ENCODE assay signal across 24 cellular contexts in the genomic region with DNA sequence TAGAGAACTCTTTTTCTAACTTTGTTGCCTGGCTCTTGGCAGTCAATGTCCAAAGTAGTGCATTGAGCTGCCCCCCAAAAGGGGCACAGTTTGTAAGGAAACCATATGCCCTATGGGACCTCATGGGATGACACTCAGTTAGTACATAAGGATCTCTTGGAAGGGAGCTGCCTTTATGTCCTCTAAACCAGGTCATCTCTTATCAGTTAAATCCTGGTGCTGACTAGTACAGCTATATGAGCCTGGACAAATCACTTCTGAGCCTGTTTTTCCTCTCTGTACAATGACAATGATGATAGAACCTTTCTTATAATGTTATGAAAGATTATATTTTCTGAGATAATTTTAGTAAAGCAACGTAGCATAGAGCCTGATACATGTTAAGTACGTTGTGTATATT. TPM values are rescaled to one million over a fixed set of nuclear protein-coding genes. Genes with fewer than 3 reads are reported as not detected.
DNase-seq lines count a peak whose midpoint lies in the region; ATAC-seq and TF ChIP-seq lines count a peak whose summit lies in the region.
"Had no signal": no experiment of that assay in that cellular context is flagged by ENCODE, and none has a peak within 500 bp of the region (broad histone marks: within the 10 kb centered on the region; RNA-seq: fewer than 3 reads in every experiment).

No MANE protein-coding gene starts in this region.

- H3K4me1 ChIP-seq in CD8-positive, alpha-beta memory T cell (ENCODE audit: insufficient read depth, low read length), result peaks cover 78% of the 10 kb centered on the region
- peaks cover 8 to 81% of the 10 kb centered on the region in 2 donors for H3K4me1 ChIP-seq in ascending aorta
- peaks cover 0 to 92% of the 10 kb centered on the region in 2 donors for H3K4me1 ChIP-seq in right atrium auricular region
- H3K4me1 ChIP-seq in Karpas-422 (ENCODE audit: low read length), result peaks cover 3% of the 10 kb centered on the region; the same call in 1 of the 2 replicates

- 0 out of 2 replicates have a peak, but pooled peaks cover 3% of the 10 kb centered on the region for H4K20me1 ChIP-seq in Karpas-422 (ENCODE audit: insufficient read depth, low read depth, low read length)

- H3K36me3 Mint-ChIP-seq in CD8-positive, alpha-beta memory T cell, result peaks cover 0 to 21% (median 0%) of the 10 kb centered on the region in 3 donors
- no peaks in the 10 kb centered on the region for H3K36me3 Mint-ChIP-seq in stimulated activated effector memory CD8-positive, alpha-beta T cell treated with anti-CD3 and anti-CD28 coated beads, Interleukin-12 subunit alpha, Interleukin-12 subunit beta, amount 100 ng/mL, for 72 hours
- H3K36me3 Mint-ChIP-seq in activated naive CD4-positive, alpha-beta T cell treated with anti-CD3 and anti-CD28 coated beads, Interleukin-2, amount 50 U/mL, for 72 hours, result peaks cover 0 to 21% of the 10 kb centered on the region in 2 donors
- H3K36me3 Mint-ChIP-seq: naive B cell had no signal

- H3K4me1 Mint-ChIP-seq in CD8-positive, alpha-beta memory T cell, result peaks cover 75 to 93% (median 91%) of the 10 kb centered on the region in 3 donors
- peaks cover 68% of the 10 kb centered on the region for H3K4me1 Mint-ChIP-seq in stimulated activated effector memory CD8-positive, alpha-beta T cell treated with anti-CD3 and anti-CD28 coated beads, Interleukin-12 subunit alpha, Interleukin-12 subunit beta, amount 100 ng/mL, for 72 hours

- CTCF ChIA-PET in CD8-positive, alpha-beta memory T cell (lab: Charles Lee), result interaction anchor here (0.8 to 1.9 kb wide), 4 partner anchors 10 to 1014 kb away, joined by 3 to 7 read pairs (median 4); no protein-coding TSS in a partner anchor

- no peaks in the 10 kb centered on the region for H3K9me3 ChIP-seq in CD8-positive, alpha-beta memory T cell (ENCODE audit: low read length)
- H3K9me3 ChIP-seq in ascending aorta, result no peaks in the 10 kb centered on the region
- H3K9me3 ChIP-seq in right atrium auricular region, result no peaks in the 10 kb centered on the region
- H3K9me3 ChIP-seq in Karpas-422 (ENCODE audit: low read length), result no peaks in the 10 kb centered on the region
- H3K9me3 ChIP-seq: ovary had no signal

- H3K27ac Mint-ChIP-seq in CD8-positive, alpha-beta memory T cell, result peak overlapping the region in 5 of 8 donors; percentile 69 to 90 (median 75)
- H3K27ac Mint-ChIP-seq in stimulated activated effector memory CD8-positive, alpha-beta T cell treated with anti-CD3 and anti-CD28 coated beads, Interleukin-12 subunit alpha, Interleukin-12 subunit beta, amount 100 ng/mL, for 72 hours, result peak overlapping the region; percentile 7
- H3K27ac Mint-ChIP-seq in activated naive CD4-positive, alpha-beta T cell treated with anti-CD3 and anti-CD28 coated beads, Interleukin-2, amount 50 U/mL, for 72 hours, result peak overlapping the region in 1 of 2 donors; percentile 36

- no peak overlapping the region for H3K27ac ChIP-seq in CD8-positive, alpha-beta memory T cell (ENCODE audit: low read depth, low read length)
- H3K27ac ChIP-seq in ascending aorta (peak overlapping the region; percentile 47 to 66), right atrium auricular region (peak overlapping the region; percentile 64 to 81), Karpas-422 (ENCODE audit: low read length) (no peak overlapping the region)
- H3K27ac ChIP-seq: C4-2B, ovary, VCaP had no signal

- TF ChIP-seq CTCF in ascending aorta (IDR thresholded peaks at IDR 0.05) (no peak), right atrium auricular region (IDR thresholded peaks at IDR 0.05) (no peak)

- DNase-seq in CD8-positive, alpha-beta memory T cell, result no peak
- no peak for DNase-seq in ascending aorta (ENCODE audit: low spot score in 2 of 2)
- DNase-seq in right atrium auricular region (ENCODE audit: low spot score), result no peak
- DNase-seq in stimulated activated effector memory CD8-positive, alpha-beta T cell treated with anti-CD3 and anti-CD28 coated beads, Interleukin-12 subunit alpha, Interleukin-12 subunit beta, amount 100 ng/mL, for 72 hours (ENCODE audit: low spot score in 2 of 2), result no peak
- no peak for DNase-seq in Karpas-422
- no peak for DNase-seq in NCI-H2081 treated with DMSO at 0.1 percent for 48 hours (lab: John Stamatoyannopoulos, UW)
- no peak for DNase-seq in middle frontal gyrus (ENCODE audit: extremely low spot score, low spot score)
- DNase-seq in activated naive CD4-positive, alpha-beta T cell treated with anti-CD3 and anti-CD28 coated beads, Interleukin-2, amount 50 U/mL, for 72 hours (ENCODE audit: low spot score in 2 of 2), result no peak
- DNase-seq: activated CD4-positive, alpha-beta T cell treated with anti-CD3 and anti-CD28 coated beads, Interleukin-2, amount 50 U/mL, for 1 hour; activated CD8-positive, alpha-beta memory T cell treated with anti-CD3 and anti-CD28 coated beads, Interleukin-2, amount 50 U/mL, for 4 hours; anterior cingulate cortex; cerebellar nuclear complex; DMS 273 treated with DMSO at 0.1 percent for 48 hours; kidney glomerular epithelial cell; naive B cell; NCI-H146; NCI-H510A treated with DMSO at 0.1 percent for 48 hours; ovary; stimulated activated CD8-positive, alpha-beta memory T cell treated with anti-CD3 and anti-CD28 coated beads, Interleukin-4, amount 100 ng/mL, for 48 hours had no signal

- H3K9ac ChIP-seq in Karpas-422 (ENCODE audit: low read length), result no peak overlapping the region

- H3K36me3 ChIP-seq in CD8-positive, alpha-beta memory T cell (ENCODE audit: insufficient read depth, low read length), result no peaks in the 10 kb centered on the region
- H3K36me3 ChIP-seq in ascending aorta, result no peaks in the 10 kb centered on the region
- no peaks in the 10 kb centered on the region for H3K36me3 ChIP-seq in right atrium auricular region
- H3K36me3 ChIP-seq in Karpas-422 (ENCODE audit: insufficient read depth, low read length), result no peaks in the 10 kb centered on the region
- H3K36me3 ChIP-seq: ovary had no signal

- H3K4me3 ChIP-seq in CD8-positive, alpha-beta memory T cell (ENCODE audit: low read length), result no peak overlapping the region
- H3K4me3 ChIP-seq in ascending aorta (no peak overlapping the region), right atrium auricular region (no peak overlapping the region), Karpas-422 (ENCODE audit: low read length) (no peak overlapping the region)
- H3K4me3 ChIP-seq: ovary had no signal

- H3K4me3 Mint-ChIP-seq in CD8-positive, alpha-beta memory T cell, result no peak overlapping the region
- no peak overlapping the region for H3K4me3 Mint-ChIP-seq in stimulated activated effector memory CD8-positive, alpha-beta T cell treated with anti-CD3 and anti-CD28 coated beads, Interleukin-12 subunit alpha, Interleukin-12 subunit beta, amount 100 ng/mL, for 72 hours
- H3K4me3 Mint-ChIP-seq: memory B cell, naive B cell had no signal

- intact Hi-C loops in ascending aorta (cut with DNase I), result loop anchor here (10.0 kb wide), 1 partner anchor 765 kb away; no protein-coding TSS in a partner anchor

- no peaks in the 10 kb centered on the region for H3K27me3 ChIP-seq in CD8-positive, alpha-beta memory T cell (ENCODE audit: insufficient read depth, low read length, poor library complexity, severe bottlenecking)
- H3K27me3 ChIP-seq in ascending aorta (no peaks in the 10 kb centered on the region), right atrium auricular region (no peaks in the 10 kb centered on the region), Karpas-422 (ENCODE audit: low read length) (no peaks in the 10 kb centered on the region)
- H3K27me3 ChIP-seq: ovary had no signal

- H3K9me3 Mint-ChIP-seq in CD8-positive, alpha-beta memory T cell, result no peaks in the 10 kb centered on the region
- H3K9me3 Mint-ChIP-seq in stimulated activated effector memory CD8-positive, alpha-beta T cell treated with anti-CD3 and anti-CD28 coated beads, Interleukin-12 subunit alpha, Interleukin-12 subunit beta, amount 100 ng/mL, for 72 hours, result no peaks in the 10 kb centered on the region
- H3K9me3 Mint-ChIP-seq in activated naive CD4-positive, alpha-beta T cell treated with anti-CD3 and anti-CD28 coated beads, Interleukin-2, amount 50 U/mL, for 72 hours, result no peaks in the 10 kb centered on the region
- H3K9me3 Mint-ChIP-seq: memory B cell, naive B cell had no signal

- H3K79me2 ChIP-seq in Karpas-422 (ENCODE audit: low read length), result peaks cover 70% of the 10 kb centered on the region

- no peak overlapping the region for H2AFZ ChIP-seq in Karpas-422 (ENCODE audit: low read length)

- no peak for ATAC-seq in stimulated activated effector memory CD8-positive, alpha-beta T cell treated with anti-CD3 and anti-CD28 coated beads, Interleukin-12 subunit alpha, Interleukin-12 subunit beta, amount 100 ng/mL, for 72 hours
- no peak for ATAC-seq in activated naive CD4-positive, alpha-beta T cell treated with anti-CD3 and anti-CD28 coated beads, Interleukin-2, amount 50 U/mL, for 72 hours
- ATAC-seq: HCT116, Panc1 had no signal

- no peaks in the 10 kb centered on the region for H3K27me3 Mint-ChIP-seq in CD8-positive, alpha-beta memory T cell
- H3K27me3 Mint-ChIP-seq: memory B cell, naive B cell had no signal

- H3K9me2 ChIP-seq in Karpas-422 (replicated peaks; ENCODE audit: insufficient read depth, low read length), result no peaks in the 10 kb centered on the region

- H3K4me2 ChIP-seq in Karpas-422 (ENCODE audit: low read depth, low read length, poor library complexity, severe bottlenecking), result no peak overlapping the region

- POLR2A ChIA-PET in CD8-positive, alpha-beta memory T cell (lab: Charles Lee), result no interaction called here

RNA-seq across cellular contexts. Expression of a gene that starts 44.1 kb away (rescaled TPM):
- 10 to 100 TPM; 46.9 to 47.9 TPM for total RNA-seq in CD8-positive, alpha-beta memory T cell
- polyA plus RNA-seq in CD8-positive, alpha-beta memory T cell, result 75.9 TPM
- total RNA-seq in ascending aorta (89.3 TPM), right atrium auricular region (10 to 100 TPM; 87.0 to 91.1 TPM)
- total RNA-seq in Karpas-422 (2014; rRNA removed; shearing (Covaris generic); ENCODE audit: low replicate concordance), result 13.2 and 24.0 TPM in 2 replicates
- total RNA-seq in activated naive CD4-positive, alpha-beta T cell treated with anti-CD3 and anti-CD28 coated beads, Interleukin-2, amount 50 U/mL, for 72 hours, result 10 to 100 TPM; 24.7 to 54.8 TPM

Comparison
In these comparisons a context has a peak if more than half of its experiments do, and no peak if none do; other contexts are left out.
1. H3K27ac ChIP-seq: peak in ascending aorta (2 of 2) and right atrium auricular region (2 of 2); none in CD8-positive, alpha-beta memory T cell (single experiment) and Karpas-422 (single experiment).